ENCODE assay signal across 11 cellular contexts in the genomic region with DNA sequence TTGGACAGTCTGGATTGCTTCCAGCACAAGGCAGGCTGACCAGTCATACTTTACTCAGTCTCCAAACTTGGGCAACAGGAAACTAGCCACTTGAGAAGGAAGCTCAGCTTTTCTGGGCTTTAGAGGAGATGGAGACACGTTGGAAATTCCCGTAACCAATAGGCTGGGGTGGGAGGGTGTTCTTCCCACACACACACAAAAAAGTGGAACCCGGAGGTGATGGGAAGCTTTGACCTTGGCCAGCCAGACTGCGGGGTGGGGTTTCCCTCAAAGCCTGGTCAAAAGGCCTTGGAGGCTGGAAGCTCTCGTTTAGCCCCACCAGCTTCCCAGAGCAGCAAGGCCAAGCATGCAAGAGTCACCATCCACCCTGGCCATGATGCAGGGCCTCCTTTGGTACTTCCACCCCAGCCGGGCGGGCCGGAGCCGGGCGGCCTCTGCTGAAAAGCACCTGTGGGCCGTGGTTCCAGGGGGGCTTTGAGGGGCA.
DNase-seq lines count a peak whose midpoint lies in the region; ATAC-seq lines count a peak whose summit lies in the region.
"Had no signal": no experiment of that assay in that cellular context is flagged by ENCODE, and none has a peak within 500 bp of the region (broad histone marks: within the 10 kb centered on the region; RNA-seq: fewer than 3 reads in every experiment).

No MANE protein-coding gene starts in this region.

- intact Hi-C loops in dendritic cell treated with granulocyte-macrophage colony-stimulating factor and Interleukin-4, amounts not matched to agents 40 ng/mL and 50 ng/mL, for 4 days (cut with micrococcal nuclease): no loop called here

- H3K4me3 Mint-ChIP-seq in dendritic cell treated with granulocyte-macrophage colony-stimulating factor and Interleukin-4, amounts not matched to agents 40 ng/mL and 50 ng/mL, for 4 days: no peak overlapping the region
- no peak overlapping the region for H3K4me3 Mint-ChIP-seq in stimulated activated effector memory CD8-positive, alpha-beta T cell treated with anti-CD3 and anti-CD28 coated beads, Interleukin-12 subunit alpha, Interleukin-12 subunit beta, amount 100 ng/mL, for 72 hours
- H3K4me3 Mint-ChIP-seq: activated CD4-positive, alpha-beta memory T cell treated with anti-CD3 and anti-CD28 coated beads for 36 hours had no signal

- H3K36me3 Mint-ChIP-seq in dendritic cell treated with granulocyte-macrophage colony-stimulating factor and Interleukin-4, amounts not matched to agents 40 ng/mL and 50 ng/mL, for 4 days (ENCODE audit: low read depth): peaks cover 51% of the 10 kb centered on the region
- peaks cover 14% of the 10 kb centered on the region for H3K36me3 Mint-ChIP-seq in stimulated activated effector memory CD8-positive, alpha-beta T cell treated with anti-CD3 and anti-CD28 coated beads, Interleukin-12 subunit alpha, Interleukin-12 subunit beta, amount 100 ng/mL, for 72 hours

- H3K27ac Mint-ChIP-seq in dendritic cell treated with granulocyte-macrophage colony-stimulating factor and Interleukin-4, amounts not matched to agents 40 ng/mL and 50 ng/mL, for 4 days: peak overlapping the region; percentile 31
- H3K27ac Mint-ChIP-seq in stimulated activated effector memory CD8-positive, alpha-beta T cell treated with anti-CD3 and anti-CD28 coated beads, Interleukin-12 subunit alpha, Interleukin-12 subunit beta, amount 100 ng/mL, for 72 hours: no peak overlapping the region
- H3K27ac Mint-ChIP-seq: activated CD4-positive, alpha-beta memory T cell treated with anti-CD3 and anti-CD28 coated beads for 36 hours had no signal

- H3K9me3 Mint-ChIP-seq in dendritic cell treated with granulocyte-macrophage colony-stimulating factor and Interleukin-4, amounts not matched to agents 40 ng/mL and 50 ng/mL, for 4 days: no peaks in the 10 kb centered on the region
- H3K9me3 Mint-ChIP-seq in stimulated activated effector memory CD8-positive, alpha-beta T cell treated with anti-CD3 and anti-CD28 coated beads, Interleukin-12 subunit alpha, Interleukin-12 subunit beta, amount 100 ng/mL, for 72 hours: no peaks in the 10 kb centered on the region
- H3K9me3 Mint-ChIP-seq: activated CD4-positive, alpha-beta memory T cell treated with anti-CD3 and anti-CD28 coated beads for 36 hours had no signal

- H3K27me3 Mint-ChIP-seq in dendritic cell treated with granulocyte-macrophage colony-stimulating factor and Interleukin-4, amounts not matched to agents 40 ng/mL and 50 ng/mL, for 4 days: no peaks in the 10 kb centered on the region
- H3K27me3 Mint-ChIP-seq: activated CD4-positive, alpha-beta memory T cell treated with anti-CD3 and anti-CD28 coated beads for 36 hours had no signal

- peaks cover 18% of the 10 kb centered on the region for H3K4me1 Mint-ChIP-seq in dendritic cell treated with granulocyte-macrophage colony-stimulating factor and Interleukin-4, amounts not matched to agents 40 ng/mL and 50 ng/mL, for 4 days (ENCODE audit: low read depth)
- H3K4me1 Mint-ChIP-seq in stimulated activated effector memory CD8-positive, alpha-beta T cell treated with anti-CD3 and anti-CD28 coated beads, Interleukin-12 subunit alpha, Interleukin-12 subunit beta, amount 100 ng/mL, for 72 hours: no peaks in the 10 kb centered on the region

- no peak for ATAC-seq in stimulated activated effector memory CD8-positive, alpha-beta T cell treated with anti-CD3 and anti-CD28 coated beads, Interleukin-12 subunit alpha, Interleukin-12 subunit beta, amount 100 ng/mL, for 72 hours
- no peak for ATAC-seq in HG02798 (IDR thresholded peaks at IDR 0.05; ENCODE audit: poor library complexity, unreplicated experiment)

- DNase-seq in M059J (ENCODE audit: low read depth): peak; percentile 13
- DNase-seq in kidney tubule cell (ENCODE audit: low spot score): peak; percentile 59
- no peak for DNase-seq in iPS-NIHi11 (ENCODE audit: low spot score)
- no peak for DNase-seq in stimulated activated naive CD4-positive, alpha-beta T cell (lab: John Stamatoyannopoulos, UW)
- no peak for DNase-seq in stimulated activated effector memory CD8-positive, alpha-beta T cell treated with anti-CD3 and anti-CD28 coated beads, Interleukin-12 subunit alpha, Interleukin-12 subunit beta, amount 100 ng/mL, for 72 hours (ENCODE audit: low spot score in 2 of 2)
- DNase-seq: activated CD4-positive, alpha-beta memory T cell treated with anti-CD3 and anti-CD28 coated beads for 36 hours had no signal

- H3K27ac ChIP-seq in temporal lobe (ENCODE audit: low read depth, low read length): peak overlapping the region; percentile 100
- H3K27ac ChIP-seq: cardiac muscle cell, RWPE1 had no signal

Comparison
In these comparisons a context has a peak if more than half of its experiments do, and no peak if none do; other contexts are left out.
1. DNase-seq: peak in M059J (single experiment) and kidney tubule cell (single experiment); none in iPS-NIHi11 (single experiment), stimulated activated naive CD4-positive, alpha-beta T cell (0 of 6) and stimulated activated effector memory CD8-positive, alpha-beta T cell treated with anti-CD3 and anti-CD28 coated beads, Interleukin-12 subunit alpha, Interleukin-12 subunit beta, amount 100 ng/mL, for 72 hours (0 of 2).